ENCODE assay signal across 8 cellular contexts in the genomic region with DNA sequence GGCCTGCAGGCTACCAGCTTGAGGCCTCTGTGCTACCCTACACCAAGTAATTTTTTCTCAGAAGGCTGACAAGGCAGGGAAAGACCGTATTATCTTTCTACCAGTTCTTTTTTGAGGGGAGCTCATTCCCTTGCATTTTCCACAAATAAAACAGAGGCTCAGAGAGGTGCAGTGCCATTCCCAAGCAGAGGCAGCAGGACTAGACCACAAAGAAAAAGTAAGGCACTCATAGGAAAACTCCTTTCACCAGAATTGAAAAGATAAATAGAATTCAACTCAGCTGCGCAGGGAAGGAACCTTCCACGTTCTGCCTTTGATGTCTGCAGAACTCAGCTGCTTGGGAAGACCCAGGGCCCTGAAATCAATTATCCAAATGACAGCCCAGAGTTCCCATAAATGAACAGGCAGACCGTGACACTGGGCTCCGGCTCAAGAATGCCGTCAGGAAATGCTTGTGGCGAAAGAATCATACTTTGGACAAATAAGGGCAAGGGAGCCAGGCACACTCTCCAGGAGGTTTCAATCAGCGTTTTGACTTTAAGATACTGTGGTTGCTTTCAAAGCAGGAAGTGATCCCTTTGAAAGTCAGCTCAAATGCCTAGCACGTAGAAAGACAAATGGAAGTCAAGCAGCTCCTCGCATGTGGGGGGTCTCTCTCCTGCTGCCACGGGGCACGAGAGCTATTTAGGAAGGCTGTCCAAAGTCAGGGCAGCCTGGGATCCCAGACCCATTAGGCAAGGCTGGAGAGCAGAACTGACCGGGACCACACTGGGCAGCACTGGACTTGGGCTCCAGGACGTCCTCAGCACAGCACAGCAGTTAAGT. TPM values are rescaled to one million over a fixed set of nuclear protein-coding genes. Genes with fewer than 3 reads are reported as not detected.
A peak's percentile ranks its signal among the peaks of the same experiment; 100 is the strongest.
DNase-seq lines count a peak whose midpoint lies in the region; ATAC-seq, FAIRE-seq and TF ChIP-seq lines count a peak whose summit lies in the region.

No MANE protein-coding gene starts in this region.

- H3K79me1 ChIP-seq in H1 (ENCODE audit: low read depth, low read length) = peaks cover 17% of the 10 kb centered on the region

- peak overlapping the region; percentile 6; the same call in 1 of the 2 replicates for H3K27ac ChIP-seq in H1 (ENCODE audit: low read depth, low read length)

- no peak for TF ChIP-seq CTCF in H1 (IDR thresholded peaks at IDR 0.05; ENCODE audit: control extremely low read depth in 1 of 3, insufficient read depth in 1 of 3, low read depth in 1 of 3, low read length in 3 of 3)
- TF ChIP-seq CTCF in type B pancreatic cell (conservative IDR thresholded peaks at IDR 0.05) = no peak

- H3K4me3 Mint-ChIP-seq in memory B cell (no peak overlapping the region), type B pancreatic cell (peak overlapping the region; percentile 53)

- no peaks in the 10 kb centered on the region for H3K27me3 ChIP-seq in H1 (replicated peaks in 1 of 4; ENCODE audit: control insufficient read depth in 3 of 4, extremely low read depth in 1 of 4, insufficient read depth in 3 of 4, low read length in 3 of 4)

- no peak overlapping the region for H2AK5ac ChIP-seq in H1 (ENCODE audit: low read depth, low read length)

- peak overlapping the region; percentile 99 for H2BK5ac ChIP-seq in H1 (ENCODE audit: low read depth, low read length)

- peaks cover 40 to 64% (median 48%) of the 10 kb centered on the region in 4 experiments for H3K4me1 ChIP-seq in H1 (replicated peaks in 1 of 4; ENCODE audit: control insufficient read depth in 3 of 4, insufficient read depth in 4 of 4, low read length in 3 of 4)

- WGBS in H1 (ENCODE audit: extremely low coverage in 1 of 2, insufficient coverage in 1 of 2, insufficient read length in 1 of 2, insufficient replicate concordance in 2 of 2, low coverage in 1 of 2, low lambda C conversion rate in 2 of 2, missing lambda C conversion rate in 1 of 2), 2 experiments = 33% methylated on average over 14 of the region's 14 CpGs; no CpG with 5 or more reads in 1 of the 2 experiments

- peaks cover 0 to 21% (median 3%) of the 10 kb centered on the region in 4 experiments; a peak in 5 of 8 replicates for H3K36me3 ChIP-seq in H1 (ENCODE audit: control insufficient read depth in 2 of 4, insufficient read depth in 4 of 4, low read length in 3 of 4)

- H3K23me2 ChIP-seq in H1 (ENCODE audit: low read depth, low read length) = peaks cover 2% of the 10 kb centered on the region; the same call in 1 of the 2 replicates

- no peak overlapping the region for H2BK120ac ChIP-seq in H1 (replicated peaks; ENCODE audit: low read depth, low read length)

- DNase-seq in H54 (ENCODE audit: insufficient read length, low spot score) (peak; percentile 79), RCC 7860 (ENCODE audit: low spot score) (peak; percentile 87), H1 (ENCODE audit: low read depth in 1 of 2, low spot score in 2 of 2) (no peak), memory B cell (ENCODE audit: low spot score in 2 of 2) (no peak), type B pancreatic cell (ENCODE audit: extremely low spot score, unreplicated experiment) (no peak), NCI-H1436 treated with DMSO at 0.1 percent for 48 hours (lab: John Stamatoyannopoulos, UW) (no peak), cerebellar cortex (ENCODE audit: low spot score) (no peak)

- TF ChIP-seq POLR2A in H54 (IDR thresholded peaks at IDR 0.05; ENCODE audit: low read depth, low read length) (no peak), H1 (IDR thresholded peaks at IDR 0.05; ENCODE audit: control extremely low read depth in 1 of 2, low read depth in 2 of 2, low read length in 2 of 2) (no peak)

- H3K14ac ChIP-seq in H1 (ENCODE audit: insufficient read length) = no peak overlapping the region

- H3K23ac ChIP-seq in H1 (ENCODE audit: insufficient read length) = no peak overlapping the region

- H3K9ac ChIP-seq in H1 (replicated peaks in 1 of 4; ENCODE audit: extremely low read depth in 1 of 4, low read depth in 3 of 4, low read length in 3 of 4) = no peak overlapping the region

- H3K4me1 Mint-ChIP-seq in memory B cell (peaks cover 22% of the 10 kb centered on the region), type B pancreatic cell (ENCODE audit: unreplicated experiment) (peaks cover 66% of the 10 kb centered on the region)

- H2AFZ ChIP-seq in H1 (ENCODE audit: low read length) = no peak overlapping the region

- no peak; a peak in 1 of 3 replicates for TF ChIP-seq EP300 in H1 (IDR thresholded peaks at IDR 0.05; ENCODE audit: borderline replicate concordance in 1 of 2, low read depth in 2 of 2, low read length in 2 of 2)

- H3K79me2 ChIP-seq in H1 (ENCODE audit: control insufficient read depth in 1 of 2, insufficient read depth in 2 of 2, low read length in 2 of 2) = peaks cover 13 to 87% of the 10 kb centered on the region in 2 experiments

- H3K18ac ChIP-seq in H1 (ENCODE audit: extremely low read depth, low read length) = peak overlapping the region; percentile 20; the same call in 1 of the 2 replicates

- H3K9me3 Mint-ChIP-seq in memory B cell (no peaks in the 10 kb centered on the region), type B pancreatic cell (no peaks in the 10 kb centered on the region)

- CTCF ChIA-PET in H1 (lab: Charles Lee; ENCODE audit: partially characterized antibody) = interaction anchor here (0.6 to 19.5 kb wide), 10 partner anchors 9 to 1853 kb away, joined by 3 to 245 read pairs (median 4); no protein-coding TSS in a partner anchor

- FAIRE-seq in H54 (lab: Jason Lieb, UNC) (peak; percentile 68), RCC 7860 (lab: Jason Lieb, UNC) (peak; percentile 92), H1 (lab: Jason Lieb, UNC) (peak; percentile 48)

- no peak overlapping the region; the same call in 1 of the 2 replicates for H2BK15ac ChIP-seq in H1 (ENCODE audit: low read length)

- no peaks in the 10 kb centered on the region for H3K9me3 ChIP-seq in H1 (ENCODE audit: insufficient read depth in 2 of 2, low read depth in 1 of 2, low read length in 1 of 2)

- H2BK12ac ChIP-seq in H1 (ENCODE audit: low read depth, low read length) = peak overlapping the region; percentile 98; the same call in 1 of the 2 replicates

- peaks cover 4 to 7% of the 10 kb centered on the region in 2 experiments for H4K20me1 ChIP-seq in H1 (replicated peaks in 1 of 2; ENCODE audit: control insufficient read depth in 1 of 2, insufficient read depth in 2 of 2, low read length in 2 of 2)

- H3K56ac ChIP-seq in H1 (replicated peaks; ENCODE audit: insufficient read length, low read depth, low read length) = no peak overlapping the region

- H3K36me3 Mint-ChIP-seq in memory B cell = peaks cover 13% of the 10 kb centered on the region
- peaks cover 24% of the 10 kb centered on the region for H3K36me3 Mint-ChIP-seq in type B pancreatic cell

- no peaks in the 10 kb centered on the region for H3K27me3 Mint-ChIP-seq in memory B cell
- H3K27me3 Mint-ChIP-seq in type B pancreatic cell = no peaks in the 10 kb centered on the region

- no peak overlapping the region for H4K91ac ChIP-seq in H1 (replicated peaks; ENCODE audit: insufficient read length, low read length)

- H4K8ac ChIP-seq in H1 (ENCODE audit: extremely low read depth, insufficient read depth, low read length) = no peak overlapping the region

- POLR2A ChIA-PET in H1 (lab: Charles Lee; ENCODE audit: partially characterized antibody) = interaction anchor here (0.9 to 4.6 kb wide), 6 partner anchors 9 to 26 kb away, joined by 3 to 25 read pairs (median 6); partner anchors contain the start of genes KCTD10 and UBE3B

- ATAC-seq in memory B cell (ENCODE audit: low read depth) (no peak), GM21360 (IDR thresholded peaks at IDR 0.05; ENCODE audit: unreplicated experiment) (no peak)

- peak overlapping the region; percentile 4 for H4K5ac ChIP-seq in H1 (ENCODE audit: insufficient read length, low read depth, low read length)

- H3K4me2 ChIP-seq in H1 (ENCODE audit: insufficient read depth in 1 of 2, low read depth in 2 of 2, low read length in 2 of 2) = peak overlapping the region; percentile 12 to 58

- TF ChIP-seq RAD21 in H1 (IDR thresholded peaks at IDR 0.05 in 1 of 2, conservative IDR thresholded peaks at IDR 0.05 in 1 of 2; ENCODE audit: low read depth in 2 of 2, low read length in 2 of 2) = no peak

- H3K27ac Mint-ChIP-seq in memory B cell (peak overlapping the region; percentile 33), type B pancreatic cell (peak overlapping the region; percentile 83)

- peak overlapping the region; percentile 87; the same call in 1 of the 2 replicates for H2BK20ac ChIP-seq in H1 (ENCODE audit: low read length)

- H3K4me3 ChIP-seq in H1 (ENCODE audit: extremely low read depth in 1 of 4, insufficient read depth in 2 of 4, low read depth in 3 of 4, low read length in 4 of 4) = peak overlapping the region in 1 of 4 experiments; percentile 10; a peak in 2 of 8 replicates

- H3K4ac ChIP-seq in H1 (replicated peaks; ENCODE audit: insufficient read length, low read depth, low read length) = no peak overlapping the region

TF ChIP-seq in H1, 55 proteins besides CTCF, POLR2A, EP300 and RAD21 (continues in another document):
- TF ChIP-seq SRF (IDR thresholded peaks at IDR 0.05; ENCODE audit: low read depth, low read length) = peak; percentile 62; the same call in 1 of the 2 replicates
- 0 out of 2 replicates have a peak, but pooled peaks have one; percentile 17 for TF ChIP-seq TEAD4 (IDR thresholded peaks at IDR 0.05; ENCODE audit: low read depth, low read length)

RNA-seq across cellular contexts. Expression of gene KCTD10, which starts 14.0 kb away (rescaled TPM):
- total RNA-seq in H1 (2021; fragmentation: NEBNext Ultra II Directional; extraction: Animal tissue kit (Norgen Biotek cat#: 25700)) = 52.4 and 54.3 TPM in 2 replicates
- polyA plus RNA-seq in H1 (2011; rRNA removed) = 45.3 and 59.6 TPM in 2 replicates
- 47.2 TPM for polyA plus RNA-seq in H1 (2011; cell fraction: cytosol; rRNA removed)
- 64.7 TPM for polyA plus RNA-seq in H1 (2011; cell fraction: nucleus; rRNA removed)
- 35.2 to 45.9 TPM (median 38.3 TPM) in 4 replicates for polyA plus RNA-seq in H1 (2012, experiment 1 of 2)
- polyA plus RNA-seq in H1 (2012, experiment 2 of 2) = 22.6 TPM
- 30.1 TPM for polyA plus RNA-seq in H1 (2013, experiment 1 of 2)
- polyA plus RNA-seq in H1 (2013, experiment 2 of 2) = 33.7 TPM
- 113 and 125 TPM in 2 replicates for polyA minus RNA-seq in H1 (2011; rRNA and poly(A)+ RNA removed)
- 49.3 TPM for polyA minus RNA-seq in H1 (2011; cell fraction: cytosol; rRNA and poly(A)+ RNA removed)
- 86.0 TPM for polyA minus RNA-seq in H1 (2011; cell fraction: nucleus; rRNA and poly(A)+ RNA removed)
- total RNA-seq in type B pancreatic cell (ENCODE audit: low replicate concordance) = 47.4 and 47.5 TPM in 2 replicates

RNA-seq across cellular contexts. Expression of gene UBE3B, which starts 14.4 kb away (rescaled TPM):
- 21.1 and 21.8 TPM in 2 replicates for total RNA-seq in H1 (2021; fragmentation: NEBNext Ultra II Directional; extraction: Animal tissue kit (Norgen Biotek cat#: 25700))
- polyA plus RNA-seq in H1 (2011; rRNA removed) = 14.0 and 17.1 TPM in 2 replicates
- polyA plus RNA-seq in H1 (2011; cell fraction: cytosol; rRNA removed) = 15.4 TPM
- 42.4 TPM for polyA plus RNA-seq in H1 (2011; cell fraction: nucleus; rRNA removed)
- 13.8 to 15.2 TPM (median 14.2 TPM) in 4 replicates for polyA plus RNA-seq in H1 (2012, experiment 1 of 2)
- polyA plus RNA-seq in H1 (2012, experiment 2 of 2) = 6.5 TPM
- polyA plus RNA-seq in H1 (2013, experiment 1 of 2) = 14.9 TPM
- polyA plus RNA-seq in H1 (2013, experiment 2 of 2) = 15.1 TPM
- polyA minus RNA-seq in H1 (2011; rRNA and poly(A)+ RNA removed) = 29.4 and 36.8 TPM in 2 replicates
- 13.9 TPM for polyA minus RNA-seq in H1 (2011; cell fraction: cytosol; rRNA and poly(A)+ RNA removed)
- polyA minus RNA-seq in H1 (2011; cell fraction: nucleus; rRNA and poly(A)+ RNA removed) = 40.1 TPM
- 41.3 and 41.8 TPM in 2 replicates for total RNA-seq in type B pancreatic cell (ENCODE audit: low replicate concordance)

Comparison
In these comparisons a context has a peak if more than half of its experiments do, and no peak if none do; other contexts are left out.
1. DNase-seq: peak in H54 (single experiment) and RCC 7860 (single experiment); none in H1 (0 of 2), memory B cell (0 of 2), type B pancreatic cell (single experiment), NCI-H1436 treated with DMSO at 0.1 percent for 48 hours (single experiment) and cerebellar cortex (single experiment).